In genomic region chr12:76198839-76199238, GRCh38 we compare ENCODE assay signal across 28 cellular contexts.
"Had no signal": no experiment of that assay in that cellular context is flagged by ENCODE, and none has a peak within 500 bp of the region (broad histone marks: within the 10 kb centered on the region; RNA-seq: fewer than 3 reads in every experiment).

No MANE protein-coding gene starts in this region.

- H3K4me1 Mint-ChIP-seq: nephron, neural crest cell had no signal

- H3K36me3 Mint-ChIP-seq: stimulated activated effector memory CD8-positive, alpha-beta T cell treated with anti-CD3 and anti-CD28 coated beads, Interleukin-12 subunit alpha, Interleukin-12 subunit beta, amount 100 ng/mL, for 72 hours; type B pancreatic cell had no signal

- H3K4me1 ChIP-seq: left lung, lower lobe of right lung, pancreas, prostate gland, sigmoid colon, spleen, tibial nerve, uterus had no signal

- ATAC-seq: left colon; left lung; lower lobe of right lung; naive thymus-derived CD8-positive, alpha-beta T cell; pancreas; right cardiac atrium; stimulated activated effector memory CD8-positive, alpha-beta T cell treated with anti-CD3 and anti-CD28 coated beads, Interleukin-12 subunit alpha, Interleukin-12 subunit beta, amount 100 ng/mL, for 72 hours had no signal

- H3K9me3 ChIP-seq: pancreas, prostate gland had no signal

- H3K4me3 ChIP-seq: left lung, lower lobe of right lung, pancreas, prostate gland, sigmoid colon, spleen, tibial nerve, uterus had no signal

- H3K36me3 ChIP-seq: left lung, lower lobe of right lung, pancreas, prostate gland, sigmoid colon, spleen, tibial nerve, uterus had no signal

- H3K4me3 Mint-ChIP-seq: immature natural killer cell; naive thymus-derived CD8-positive, alpha-beta T cell; nephron; neural crest cell; stimulated activated effector memory CD8-positive, alpha-beta T cell treated with anti-CD3 and anti-CD28 coated beads, Interleukin-12 subunit alpha, Interleukin-12 subunit beta, amount 100 ng/mL, for 72 hours; stimulated activated naive CD8-positive, alpha-beta T cell treated with anti-CD3 and anti-CD28 coated beads, Interleukin-15, Interleukin-2, amounts not matched to agents 100 ng/mL and 50 ng/mL, for 24 hours; type B pancreatic cell had no signal

- DNase-seq: immature natural killer cell; kidney; left colon; left lung; lower lobe of right lung; mammary epithelial cell; mesenchymal stem cell; naive thymus-derived CD8-positive, alpha-beta T cell; nucleus accumbens; pancreas; posterior cingulate gyrus; retina; right cardiac atrium; sigmoid colon; small intestine; spleen; stimulated activated CD4-positive, alpha-beta T cell treated with anti-CD3 and anti-CD28 coated beads, Interleukin-4, amount 100 ng/mL, for 24 hours; stimulated activated naive CD4-positive, alpha-beta T cell; substantia nigra; uterus had no signal

- H3K27me3 Mint-ChIP-seq: type B pancreatic cell had no signal

- FAIRE-seq: islet of Langerhans, kidney, pancreas, small intestine had no signal

- H3K27ac ChIP-seq: left lung, lower lobe of right lung, pancreas, prostate gland, sigmoid colon, spleen, tibial nerve, uterus had no signal

- H3K27me3 ChIP-seq: left lung, pancreas, sigmoid colon, tibial nerve, uterus had no signal

- H3K27ac Mint-ChIP-seq: immature natural killer cell; naive thymus-derived CD8-positive, alpha-beta T cell; stimulated activated effector memory CD8-positive, alpha-beta T cell treated with anti-CD3 and anti-CD28 coated beads, Interleukin-12 subunit alpha, Interleukin-12 subunit beta, amount 100 ng/mL, for 72 hours; stimulated activated naive CD8-positive, alpha-beta T cell treated with anti-CD3 and anti-CD28 coated beads, Interleukin-15, Interleukin-2, amounts not matched to agents 100 ng/mL and 50 ng/mL, for 24 hours; type B pancreatic cell had no signal
